In genomic region chrX:16290997-16291396, GRCh38 we compare ENCODE assay signal across 7 cellular contexts.
"Had no signal": no experiment of that assay in that cellular context is flagged by ENCODE, and none has a peak within 500 bp of the region (broad histone marks: within the 10 kb centered on the region; RNA-seq: fewer than 3 reads in every experiment).

No MANE protein-coding gene starts in this region.

- H3K4me3 ChIP-seq: GM12878 had no signal

- ATAC-seq: GM12878 had no signal

- DNase-seq: GDM1, GF-D8 had no signal

- FAIRE-seq: G401.6, GM12878, GM12891, GM12892, GM19239 had no signal
